Comparison of ENCODE assay signal across 1 cellular context in genomic region chr17:80575057-80575875, GRCh38.
A peak's percentile ranks its signal among the peaks of the same experiment; 100 is the strongest.
TF ChIP-seq lines count a peak whose summit lies in the region.

No MANE protein-coding gene starts in this region.

TF ChIP-seq in K562, 482 proteins besides CTCF, POLR2A, EP300 and RAD21 (continued from another document and continues in another):
- TF ChIP-seq, protein P1, sequence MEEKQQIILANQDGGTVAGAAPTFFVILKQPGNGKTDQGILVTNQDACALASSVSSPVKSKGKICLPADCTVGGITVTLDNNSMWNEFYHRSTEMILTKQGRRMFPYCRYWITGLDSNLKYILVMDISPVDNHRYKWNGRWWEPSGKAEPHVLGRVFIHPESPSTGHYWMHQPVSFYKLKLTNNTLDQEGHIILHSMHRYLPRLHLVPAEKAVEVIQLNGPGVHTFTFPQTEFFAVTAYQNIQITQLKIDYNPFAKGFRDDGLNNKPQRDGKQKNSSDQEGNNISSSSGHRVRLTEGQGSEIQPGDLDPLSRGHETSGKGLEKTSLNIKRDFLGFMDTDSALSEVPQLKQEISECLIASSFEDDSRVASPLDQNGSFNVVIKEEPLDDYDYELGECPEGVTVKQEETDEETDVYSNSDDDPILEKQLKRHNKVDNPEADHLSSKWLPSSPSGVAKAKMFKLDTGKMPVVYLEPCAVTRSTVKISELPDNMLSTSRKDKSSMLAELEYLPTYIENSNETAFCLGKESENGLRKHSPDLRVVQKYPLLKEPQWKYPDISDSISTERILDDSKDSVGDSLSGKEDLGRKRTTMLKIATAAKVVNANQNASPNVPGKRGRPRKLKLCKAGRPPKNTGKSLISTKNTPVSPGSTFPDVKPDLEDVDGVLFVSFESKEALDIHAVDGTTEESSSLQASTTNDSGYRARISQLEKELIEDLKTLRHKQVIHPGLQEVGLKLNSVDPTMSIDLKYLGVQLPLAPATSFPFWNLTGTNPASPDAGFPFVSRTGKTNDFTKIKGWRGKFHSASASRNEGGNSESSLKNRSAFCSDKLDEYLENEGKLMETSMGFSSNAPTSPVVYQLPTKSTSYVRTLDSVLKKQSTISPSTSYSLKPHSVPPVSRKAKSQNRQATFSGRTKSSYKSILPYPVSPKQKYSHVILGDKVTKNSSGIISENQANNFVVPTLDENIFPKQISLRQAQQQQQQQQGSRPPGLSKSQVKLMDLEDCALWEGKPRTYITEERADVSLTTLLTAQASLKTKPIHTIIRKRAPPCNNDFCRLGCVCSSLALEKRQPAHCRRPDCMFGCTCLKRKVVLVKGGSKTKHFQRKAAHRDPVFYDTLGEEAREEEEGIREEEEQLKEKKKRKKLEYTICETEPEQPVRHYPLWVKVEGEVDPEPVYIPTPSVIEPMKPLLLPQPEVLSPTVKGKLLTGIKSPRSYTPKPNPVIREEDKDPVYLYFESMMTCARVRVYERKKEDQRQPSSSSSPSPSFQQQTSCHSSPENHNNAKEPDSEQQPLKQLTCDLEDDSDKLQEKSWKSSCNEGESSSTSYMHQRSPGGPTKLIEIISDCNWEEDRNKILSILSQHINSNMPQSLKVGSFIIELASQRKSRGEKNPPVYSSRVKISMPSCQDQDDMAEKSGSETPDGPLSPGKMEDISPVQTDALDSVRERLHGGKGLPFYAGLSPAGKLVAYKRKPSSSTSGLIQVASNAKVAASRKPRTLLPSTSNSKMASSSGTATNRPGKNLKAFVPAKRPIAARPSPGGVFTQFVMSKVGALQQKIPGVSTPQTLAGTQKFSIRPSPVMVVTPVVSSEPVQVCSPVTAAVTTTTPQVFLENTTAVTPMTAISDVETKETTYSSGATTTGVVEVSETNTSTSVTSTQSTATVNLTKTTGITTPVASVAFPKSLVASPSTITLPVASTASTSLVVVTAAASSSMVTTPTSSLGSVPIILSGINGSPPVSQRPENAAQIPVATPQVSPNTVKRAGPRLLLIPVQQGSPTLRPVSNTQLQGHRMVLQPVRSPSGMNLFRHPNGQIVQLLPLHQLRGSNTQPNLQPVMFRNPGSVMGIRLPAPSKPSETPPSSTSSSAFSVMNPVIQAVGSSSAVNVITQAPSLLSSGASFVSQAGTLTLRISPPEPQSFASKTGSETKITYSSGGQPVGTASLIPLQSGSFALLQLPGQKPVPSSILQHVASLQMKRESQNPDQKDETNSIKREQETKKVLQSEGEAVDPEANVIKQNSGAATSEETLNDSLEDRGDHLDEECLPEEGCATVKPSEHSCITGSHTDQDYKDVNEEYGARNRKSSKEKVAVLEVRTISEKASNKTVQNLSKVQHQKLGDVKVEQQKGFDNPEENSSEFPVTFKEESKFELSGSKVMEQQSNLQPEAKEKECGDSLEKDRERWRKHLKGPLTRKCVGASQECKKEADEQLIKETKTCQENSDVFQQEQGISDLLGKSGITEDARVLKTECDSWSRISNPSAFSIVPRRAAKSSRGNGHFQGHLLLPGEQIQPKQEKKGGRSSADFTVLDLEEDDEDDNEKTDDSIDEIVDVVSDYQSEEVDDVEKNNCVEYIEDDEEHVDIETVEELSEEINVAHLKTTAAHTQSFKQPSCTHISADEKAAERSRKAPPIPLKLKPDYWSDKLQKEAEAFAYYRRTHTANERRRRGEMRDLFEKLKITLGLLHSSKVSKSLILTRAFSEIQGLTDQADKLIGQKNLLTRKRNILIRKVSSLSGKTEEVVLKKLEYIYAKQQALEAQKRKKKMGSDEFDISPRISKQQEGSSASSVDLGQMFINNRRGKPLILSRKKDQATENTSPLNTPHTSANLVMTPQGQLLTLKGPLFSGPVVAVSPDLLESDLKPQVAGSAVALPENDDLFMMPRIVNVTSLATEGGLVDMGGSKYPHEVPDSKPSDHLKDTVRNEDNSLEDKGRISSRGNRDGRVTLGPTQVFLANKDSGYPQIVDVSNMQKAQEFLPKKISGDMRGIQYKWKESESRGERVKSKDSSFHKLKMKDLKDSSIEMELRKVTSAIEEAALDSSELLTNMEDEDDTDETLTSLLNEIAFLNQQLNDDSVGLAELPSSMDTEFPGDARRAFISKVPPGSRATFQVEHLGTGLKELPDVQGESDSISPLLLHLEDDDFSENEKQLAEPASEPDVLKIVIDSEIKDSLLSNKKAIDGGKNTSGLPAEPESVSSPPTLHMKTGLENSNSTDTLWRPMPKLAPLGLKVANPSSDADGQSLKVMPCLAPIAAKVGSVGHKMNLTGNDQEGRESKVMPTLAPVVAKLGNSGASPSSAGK (IDR thresholded peaks at IDR 0.05) = peak; percentile 70
- TF ChIP-seq SRSF9 (IDR thresholded peaks at IDR 0.05; ENCODE audit: borderline replicate concordance, low read depth, low read length) = no peak
- peak; percentile 72 for TF ChIP-seq NBN (IDR thresholded peaks at IDR 0.05; ENCODE audit: low read depth)
- peak; percentile 65 for TF ChIP-seq NCOR1 (IDR thresholded peaks at IDR 0.05)
- TF ChIP-seq EHMT2 (IDR thresholded peaks at IDR 0.05) = no peak; the same call in 1 of the 2 replicates
- TF ChIP-seq HCFC1 (IDR thresholded peaks at IDR 0.05; ENCODE audit: low read depth, low read length) = peak; percentile 62
- no peak for TF ChIP-seq ZNF3 (CRISPR knock-in tag; IDR thresholded peaks at IDR 0.05)
- TF ChIP-seq, protein P2, sequence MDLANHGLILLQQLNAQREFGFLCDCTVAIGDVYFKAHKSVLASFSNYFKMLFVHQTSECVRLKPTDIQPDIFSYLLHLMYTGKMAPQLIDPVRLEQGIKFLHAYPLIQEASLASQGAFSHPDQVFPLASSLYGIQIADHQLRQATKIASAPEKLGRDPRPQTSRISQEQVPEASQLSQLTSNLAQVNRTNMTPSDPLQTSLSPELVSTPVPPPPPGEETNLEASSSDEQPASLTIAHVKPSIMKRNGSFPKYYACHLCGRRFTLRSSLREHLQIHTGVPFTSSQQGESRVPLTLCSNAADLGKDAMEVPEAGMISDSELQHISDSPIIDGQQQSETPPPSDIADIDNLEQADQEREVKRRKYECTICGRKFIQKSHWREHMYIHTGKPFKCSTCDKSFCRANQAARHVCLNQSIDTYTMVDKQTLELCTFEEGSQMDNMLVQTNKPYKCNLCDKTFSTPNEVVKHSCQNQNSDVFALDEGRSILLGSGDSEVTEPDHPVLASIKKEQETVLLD (IDR thresholded peaks at IDR 0.05) = peak; percentile 66; the same call in 1 of the 2 replicates
- peak; percentile 55; the same call in 1 of the 2 replicates for TF ChIP-seq GATAD2B (IDR thresholded peaks at IDR 0.05; ENCODE audit: borderline replicate concordance)
- TF ChIP-seq, protein P3, sequence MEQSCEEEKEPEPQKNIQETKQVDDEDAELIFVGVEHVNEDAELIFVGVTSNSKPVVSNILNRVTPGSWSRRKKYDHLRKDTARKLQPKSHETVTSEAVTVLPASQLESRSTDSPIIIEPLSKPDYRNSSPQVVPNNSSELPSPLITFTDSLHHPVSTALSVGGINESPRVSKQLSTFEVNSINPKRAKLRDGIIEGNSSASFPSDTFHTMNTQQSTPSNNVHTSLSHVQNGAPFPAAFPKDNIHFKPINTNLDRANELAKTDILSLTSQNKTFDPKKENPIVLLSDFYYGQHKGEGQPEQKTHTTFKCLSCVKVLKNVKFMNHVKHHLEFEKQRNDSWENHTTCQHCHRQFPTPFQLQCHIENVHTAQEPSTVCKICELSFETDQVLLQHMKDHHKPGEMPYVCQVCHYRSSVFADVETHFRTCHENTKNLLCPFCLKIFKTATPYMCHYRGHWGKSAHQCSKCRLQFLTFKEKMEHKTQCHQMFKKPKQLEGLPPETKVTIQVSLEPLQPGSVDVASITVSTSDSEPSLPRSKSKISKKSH (CRISPR knock-in tag; IDR thresholded peaks at IDR 0.05) = no peak
- TF ChIP-seq DDX20 (tag; IDR thresholded peaks at IDR 0.05; ENCODE audit: low read depth) = no peak
- TF ChIP-seq PCBP2 (IDR thresholded peaks at IDR 0.05; ENCODE audit: low read depth, low read length, poor library complexity, severe bottlenecking) = no peak
- TF ChIP-seq PHF21A (IDR thresholded peaks at IDR 0.05; ENCODE audit: borderline replicate concordance, low read depth) = peak; percentile 27; the same call in 1 of the 2 replicates
- TF ChIP-seq NFIX (CRISPR knock-in tag; IDR thresholded peaks at IDR 0.05; ENCODE audit: low read depth) = no peak
- TF ChIP-seq RB1 (IDR thresholded peaks at IDR 0.05; ENCODE audit: low read depth) = peak; percentile 93
- TF ChIP-seq CGGBP1 (CRISPR knock-in tag; IDR thresholded peaks at IDR 0.05) = no peak
- TF ChIP-seq NFE2 (IDR thresholded peaks at IDR 0.05; ENCODE audit: low read depth) = peak; percentile 30; the same call in 1 of the 2 replicates
- TF ChIP-seq, protein P4, sequence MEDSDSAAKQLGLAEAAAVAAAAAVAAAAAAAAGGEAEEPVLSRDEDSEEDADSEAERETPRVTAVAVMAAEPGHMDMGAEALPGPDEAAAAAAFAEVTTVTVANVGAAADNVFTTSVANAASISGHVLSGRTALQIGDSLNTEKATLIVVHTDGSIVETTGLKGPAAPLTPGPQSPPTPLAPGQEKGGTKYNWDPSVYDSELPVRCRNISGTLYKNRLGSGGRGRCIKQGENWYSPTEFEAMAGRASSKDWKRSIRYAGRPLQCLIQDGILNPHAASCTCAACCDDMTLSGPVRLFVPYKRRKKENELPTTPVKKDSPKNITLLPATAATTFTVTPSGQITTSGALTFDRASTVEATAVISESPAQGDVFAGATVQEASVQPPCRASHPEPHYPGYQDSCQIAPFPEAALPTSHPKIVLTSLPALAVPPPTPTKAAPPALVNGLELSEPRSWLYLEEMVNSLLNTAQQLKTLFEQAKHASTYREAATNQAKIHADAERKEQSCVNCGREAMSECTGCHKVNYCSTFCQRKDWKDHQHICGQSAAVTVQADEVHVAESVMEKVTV (CRISPR knock-in tag; IDR thresholded peaks at IDR 0.05) = peak; percentile 86
- TF ChIP-seq NFE2L1 (tag; IDR thresholded peaks at IDR 0.05; ENCODE audit: borderline replicate concordance, low read depth) = no peak
- TF ChIP-seq ATF7 (IDR thresholded peaks at IDR 0.05) = peak; percentile 53; the same call in 1 of the 2 replicates
- TF ChIP-seq, protein P5, sequence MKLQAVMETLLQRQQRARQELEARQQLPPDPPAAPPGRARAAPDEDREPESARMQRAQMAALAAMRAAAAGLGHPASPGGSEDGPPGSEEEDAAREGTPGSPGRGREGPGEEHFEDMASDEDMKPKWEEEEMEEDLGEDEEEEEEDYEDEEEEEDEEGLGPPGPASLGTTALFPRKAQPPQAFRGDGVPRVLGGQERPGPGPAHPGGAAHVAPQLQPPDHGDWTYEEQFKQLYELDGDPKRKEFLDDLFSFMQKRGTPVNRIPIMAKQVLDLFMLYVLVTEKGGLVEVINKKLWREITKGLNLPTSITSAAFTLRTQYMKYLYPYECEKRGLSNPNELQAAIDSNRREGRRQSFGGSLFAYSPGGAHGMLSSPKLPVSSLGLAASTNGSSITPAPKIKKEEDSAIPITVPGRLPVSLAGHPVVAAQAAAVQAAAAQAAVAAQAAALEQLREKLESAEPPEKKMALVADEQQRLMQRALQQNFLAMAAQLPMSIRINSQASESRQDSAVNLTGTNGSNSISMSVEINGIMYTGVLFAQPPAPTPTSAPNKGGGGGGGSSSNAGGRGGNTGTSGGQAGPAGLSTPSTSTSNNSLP (IDR thresholded peaks at IDR 0.05; ENCODE audit: borderline replicate concordance, low read depth, low read length) = peak; percentile 56; the same call in 1 of the 2 replicates
- peak; percentile 78 for TF ChIP-seq EP400 (IDR thresholded peaks at IDR 0.05)
- TF ChIP-seq MNT (conservative IDR thresholded peaks at IDR 0.05) = peak; percentile 91 to 93
- no peak for TF ChIP-seq FOXJ3 (CRISPR knock-in tag; IDR thresholded peaks at IDR 0.05)
- TF ChIP-seq VEZF1 (CRISPR knock-in tag; IDR thresholded peaks at IDR 0.05) = no peak
- TF ChIP-seq, protein P6, sequence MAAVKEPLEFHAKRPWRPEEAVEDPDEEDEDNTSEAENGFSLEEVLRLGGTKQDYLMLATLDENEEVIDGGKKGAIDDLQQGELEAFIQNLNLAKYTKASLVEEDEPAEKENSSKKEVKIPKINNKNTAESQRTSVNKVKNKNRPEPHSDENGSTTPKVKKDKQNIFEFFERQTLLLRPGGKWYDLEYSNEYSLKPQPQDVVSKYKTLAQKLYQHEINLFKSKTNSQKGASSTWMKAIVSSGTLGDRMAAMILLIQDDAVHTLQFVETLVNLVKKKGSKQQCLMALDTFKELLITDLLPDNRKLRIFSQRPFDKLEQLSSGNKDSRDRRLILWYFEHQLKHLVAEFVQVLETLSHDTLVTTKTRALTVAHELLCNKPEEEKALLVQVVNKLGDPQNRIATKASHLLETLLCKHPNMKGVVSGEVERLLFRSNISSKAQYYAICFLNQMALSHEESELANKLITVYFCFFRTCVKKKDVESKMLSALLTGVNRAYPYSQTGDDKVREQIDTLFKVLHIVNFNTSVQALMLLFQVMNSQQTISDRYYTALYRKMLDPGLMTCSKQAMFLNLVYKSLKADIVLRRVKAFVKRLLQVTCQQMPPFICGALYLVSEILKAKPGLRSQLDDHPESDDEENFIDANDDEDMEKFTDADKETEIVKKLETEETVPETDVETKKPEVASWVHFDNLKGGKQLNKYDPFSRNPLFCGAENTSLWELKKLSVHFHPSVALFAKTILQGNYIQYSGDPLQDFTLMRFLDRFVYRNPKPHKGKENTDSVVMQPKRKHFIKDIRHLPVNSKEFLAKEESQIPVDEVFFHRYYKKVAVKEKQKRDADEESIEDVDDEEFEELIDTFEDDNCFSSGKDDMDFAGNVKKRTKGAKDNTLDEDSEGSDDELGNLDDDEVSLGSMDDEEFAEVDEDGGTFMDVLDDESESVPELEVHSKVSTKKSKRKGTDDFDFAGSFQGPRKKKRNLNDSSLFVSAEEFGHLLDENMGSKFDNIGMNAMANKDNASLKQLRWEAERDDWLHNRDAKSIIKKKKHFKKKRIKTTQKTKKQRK (IDR thresholded peaks at IDR 0.05; ENCODE audit: borderline replicate concordance, low read depth, low read length) = no peak
